16 cellular contexts compared by ENCODE assay signal in the genomic region with DNA sequence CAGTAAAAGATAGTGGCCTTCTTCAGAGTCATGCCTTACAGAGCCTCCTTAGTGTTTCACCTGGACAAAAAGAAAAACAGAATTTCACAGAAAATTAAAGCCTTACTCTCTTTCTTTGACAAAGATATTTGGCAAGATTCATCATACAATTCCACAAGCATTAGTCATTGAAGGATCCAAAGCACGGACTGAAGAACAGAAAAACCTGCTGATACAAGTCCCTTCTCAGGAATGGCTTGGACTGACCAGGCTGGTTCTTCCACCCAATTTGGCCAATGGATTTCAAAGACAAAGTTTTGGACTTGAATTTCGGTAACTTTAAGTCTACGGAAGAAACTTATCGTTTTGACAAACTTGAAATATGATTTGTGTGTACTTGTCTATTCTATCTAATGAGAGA. TPM values are rescaled to one million over a fixed set of nuclear protein-coding genes. Genes with fewer than 3 reads are reported as not detected.
DNase-seq lines count a peak whose midpoint lies in the region; ATAC-seq and TF ChIP-seq lines count a peak whose summit lies in the region.
"Had no signal": no experiment of that assay in that cellular context is flagged by ENCODE, and none has a peak within 500 bp of the region (broad histone marks: within the 10 kb centered on the region; RNA-seq: fewer than 3 reads in every experiment).

No MANE protein-coding gene starts in this region.

- H3K27me3 Mint-ChIP-seq in natural killer cell treated with Interleukin-12 subunit alpha and Interleukin-12 subunit beta and Interleukin-15 and Interleukin-18, amount 100 ng/mL, for 72 hours: no peaks in the 10 kb centered on the region
- H3K27me3 Mint-ChIP-seq: T-cell had no signal

- H3K27me3 ChIP-seq in AG04450 (ENCODE audit: control insufficient read depth, insufficient read depth, low read length): no peaks in the 10 kb centered on the region
- H3K27me3 ChIP-seq in brain microvascular endothelial cell (replicated peaks): no peaks in the 10 kb centered on the region
- H3K27me3 ChIP-seq: transverse colon had no signal

- H3K27ac ChIP-seq in AG04450 (ENCODE audit: low read depth, low read length) (no peak overlapping the region), brain microvascular endothelial cell (no peak overlapping the region)
- H3K27ac ChIP-seq: transverse colon had no signal

- in situ Hi-C loops in brain microvascular endothelial cell (cut with HindIII; ENCODE audit: low pct_ligation_motif_present, low sequenced_read_pairs): no loop called here

- TF ChIP-seq CTCF in AG04450 (IDR thresholded peaks at IDR 0.05; ENCODE audit: low read depth, low read length) (no peak), brain microvascular endothelial cell (IDR thresholded peaks at IDR 0.05; ENCODE audit: low read depth, low read length, missing control alignments) (no peak)

- POLR2A ChIA-PET in AG04450 (lab: Yijun Ruan, JAX): no interaction called here

- CTCF ChIA-PET in AG04450 (lab: Charles Lee): no interaction called here

- DNase-seq in AG04450 (ENCODE audit: low read depth, low spot score) (peak; percentile 34), HS-27A (ENCODE audit: low read depth) (peak; percentile 33), brain microvascular endothelial cell (peak; percentile 62), iris pigment epithelial cell (ENCODE audit: low read depth) (peak; percentile 77), globus pallidus (ENCODE audit: low spot score) (no peak), NOMO-1 treated with DMSO at 0.1 percent for 48 hours (lab: John Stamatoyannopoulos, UW; ENCODE audit: unreplicated experiment) (no peak)
- no peak for DNase-seq in natural killer cell treated with Interleukin-12 subunit alpha and Interleukin-12 subunit beta and Interleukin-15 and Interleukin-18, amount 100 ng/mL, for 72 hours (ENCODE audit: low spot score)
- DNase-seq in activated naive CD4-positive, alpha-beta T cell treated with Interleukin-2 at 50 U/mL for 16 hours: no peak
- DNase-seq: activated CD4-positive, alpha-beta T cell treated with anti-CD3 and anti-CD28 coated beads for 1 hour; aorta; DMS153; NCI-H2029 treated with DMSO at 0.1 percent for 48 hours; occipital lobe; T-cell; transverse colon had no signal

- ATAC-seq in natural killer cell treated with Interleukin-12 subunit alpha and Interleukin-12 subunit beta and Interleukin-15 and Interleukin-18, amount 100 ng/mL, for 72 hours: no peak
- ATAC-seq: GM12878, T-cell had no signal

- H3K36me3 Mint-ChIP-seq in natural killer cell treated with Interleukin-12 subunit alpha and Interleukin-12 subunit beta and Interleukin-15 and Interleukin-18, amount 100 ng/mL, for 72 hours: no peaks in the 10 kb centered on the region

- no peak overlapping the region for H3K4me3 Mint-ChIP-seq in natural killer cell treated with Interleukin-12 subunit alpha and Interleukin-12 subunit beta and Interleukin-15 and Interleukin-18, amount 100 ng/mL, for 72 hours
- H3K4me3 Mint-ChIP-seq: T-cell had no signal

- no peaks in the 10 kb centered on the region for H3K4me1 Mint-ChIP-seq in natural killer cell treated with Interleukin-12 subunit alpha and Interleukin-12 subunit beta and Interleukin-15 and Interleukin-18, amount 100 ng/mL, for 72 hours (ENCODE audit: low read depth in 2 of 2)
- H3K4me1 Mint-ChIP-seq: T-cell had no signal

- H3K9me3 ChIP-seq in AG04450 (ENCODE audit: control insufficient read depth, insufficient read depth, low read length): no peaks in the 10 kb centered on the region
- H3K9me3 ChIP-seq: transverse colon had no signal

- no peak overlapping the region for H3K27ac Mint-ChIP-seq in natural killer cell treated with Interleukin-12 subunit alpha and Interleukin-12 subunit beta and Interleukin-15 and Interleukin-18, amount 100 ng/mL, for 72 hours
- H3K27ac Mint-ChIP-seq: T-cell had no signal

- no peaks in the 10 kb centered on the region for H3K9me3 Mint-ChIP-seq in natural killer cell treated with Interleukin-12 subunit alpha and Interleukin-12 subunit beta and Interleukin-15 and Interleukin-18, amount 100 ng/mL, for 72 hours
- H3K9me3 Mint-ChIP-seq: T-cell had no signal

- H3K4me3 ChIP-seq in AG04450 (ENCODE audit: low read depth, low read length): no peak overlapping the region
- H3K4me3 ChIP-seq in brain microvascular endothelial cell (ENCODE audit: low read depth, low read length): no peak overlapping the region
- H3K4me3 ChIP-seq: GM12878, transverse colon had no signal

- no peaks in the 10 kb centered on the region for H3K36me3 ChIP-seq in brain microvascular endothelial cell (replicated peaks)
- H3K36me3 ChIP-seq: transverse colon had no signal

RNA-seq across cellular contexts. Expression of gene GALNT3, which starts 39.1 kb away (rescaled TPM):
- 1.9 and 2.3 TPM in 2 replicates for polyA plus RNA-seq in AG04450 (2011; rRNA removed)
- 2.1 and 2.4 TPM in 2 replicates for polyA minus RNA-seq in AG04450 (2011; rRNA and poly(A)+ RNA removed)
- 10 to 100 TPM; 21.0 to 22.6 TPM for total RNA-seq in natural killer cell treated with Interleukin-12 subunit alpha and Interleukin-12 subunit beta and Interleukin-15 and Interleukin-18, amount 100 ng/mL, for 72 hours

Comparison
In these comparisons a context has a peak if more than half of its experiments do, and no peak if none do; other contexts are left out.
1. DNase-seq: peak in AG04450 (single experiment), HS-27A (single experiment), brain microvascular endothelial cell (single experiment) and iris pigment epithelial cell (single experiment); none in globus pallidus (single experiment), natural killer cell treated with Interleukin-12 subunit alpha and Interleukin-12 subunit beta and Interleukin-15 and Interleukin-18, amount 100 ng/mL, for 72 hours (single experiment), activated naive CD4-positive, alpha-beta T cell treated with Interleukin-2 at 50 U/mL for 16 hours (single experiment) and NOMO-1 treated with DMSO at 0.1 percent for 48 hours (single experiment).